In genomic region chr16:2904100-2904921, GRCh38 we compare ENCODE assay signal across 8 cellular contexts. TPM values are rescaled to one million over a fixed set of nuclear protein-coding genes. Genes with fewer than 3 reads are reported as not detected.
DNase-seq lines count a peak whose midpoint lies in the region; ATAC-seq, FAIRE-seq and TF ChIP-seq lines count a peak whose summit lies in the region.

No MANE protein-coding gene starts in this region.

- H3K36me3 ChIP-seq in mammary epithelial cell (ENCODE audit: insufficient read depth, low read length) (no peaks in the 10 kb centered on the region), smooth muscle cell (ENCODE audit: low read depth) (no peaks in the 10 kb centered on the region)

- peak overlapping the region; percentile 87 to 94 (median 91) for H3K27ac Mint-ChIP-seq in immature natural killer cell

- H3K4me3 ChIP-seq in WI38 (ENCODE audit: low read depth, low read length) (peak overlapping the region; percentile 78), mammary epithelial cell (replicated peaks in 1 of 3; ENCODE audit: insufficient read depth in 1 of 3, low read depth in 2 of 3, low read length in 3 of 3) (peak overlapping the region; percentile 82 to 94 (median 94)), smooth muscle cell (peak overlapping the region; percentile 92)

- H3K27me3 ChIP-seq in mammary epithelial cell (ENCODE audit: insufficient read depth, low read length) (no peaks in the 10 kb centered on the region), smooth muscle cell (ENCODE audit: low read depth) (no peaks in the 10 kb centered on the region)

- H3K9ac ChIP-seq in mammary epithelial cell (ENCODE audit: insufficient read depth, low read length) (peak overlapping the region; percentile 84), smooth muscle cell (ENCODE audit: low read depth) (peak overlapping the region; percentile 78)

- no peaks in the 10 kb centered on the region for H3K36me3 Mint-ChIP-seq in immature natural killer cell

- H3K27ac ChIP-seq in mammary epithelial cell (ENCODE audit: insufficient read depth, low read depth, low read length) (peak overlapping the region; percentile 63), smooth muscle cell (ENCODE audit: low read depth) (peak overlapping the region; percentile 52)

- CTCF ChIA-PET in mammary epithelial cell (lab: Charles Lee; ENCODE audit: low non-redundant PET): no interaction called here

- under 1% methylated on average over 27 of the region's 62 CpGs for WGBS in mammary epithelial cell (ENCODE audit: low coverage, missing lambda C conversion rate)
- WGBS in smooth muscle cell (ENCODE audit: low lambda C conversion rate): 3% methylated on average over 52 of the region's 62 CpGs

- peak; percentile 40 for ATAC-seq in HG02970 (IDR thresholded peaks at IDR 0.05; ENCODE audit: low FRiP score, unreplicated experiment)
- no peak for ATAC-seq in GM18870 (IDR thresholded peaks at IDR 0.05; ENCODE audit: unreplicated experiment)

- no peak for TF ChIP-seq POLR2A in GM12891 (IDR thresholded peaks at IDR 0.05; ENCODE audit: low read depth, low read length)

- TF ChIP-seq CTCF in WI38 (IDR thresholded peaks at IDR 0.05; ENCODE audit: low read depth, low read length) (peak; percentile 89), mammary epithelial cell (conservative IDR thresholded peaks at IDR 0.05 in 1 of 2, IDR thresholded peaks at IDR 0.05 in 1 of 2; ENCODE audit: extremely low read depth in 1 of 2, insufficient read depth in 1 of 2, low read depth in 1 of 2, low read length in 2 of 2) (peak; percentile 73 to 96), smooth muscle cell (IDR thresholded peaks at IDR 0.05; ENCODE audit: borderline replicate concordance, insufficient read depth, poor library complexity, severe bottlenecking) (peak; percentile 96)

- peak overlapping the region; percentile 88 to 96 (median 93) for H3K4me3 Mint-ChIP-seq in immature natural killer cell

- no TSS peak for BruUV-seq in mammary epithelial cell (replicated peaks; lab: Mats Ljungman, UMichigan)

- peak overlapping the region; percentile 100 for H3K4me2 ChIP-seq in mammary epithelial cell (ENCODE audit: insufficient read depth, low read depth, low read length)
- H3K4me2 ChIP-seq in smooth muscle cell: peak overlapping the region; percentile 99

- peaks cover 13% of the 10 kb centered on the region for H3F3A ChIP-seq in smooth muscle cell (ENCODE audit: low read depth)

- peaks cover 2% of the 10 kb centered on the region for H3K79me2 ChIP-seq in mammary epithelial cell (ENCODE audit: insufficient read depth, low read length)
- no peaks in the 10 kb centered on the region for H3K79me2 ChIP-seq in smooth muscle cell (ENCODE audit: low read depth)

- intact Hi-C loops in mammary epithelial cell (cut with micrococcal nuclease): loop anchor here (1.0 to 2.0 kb wide), 4 partner anchors 15 to 78 kb away; partner anchors contain the start of gene FLYWCH2

- H2AFZ ChIP-seq in mammary epithelial cell (ENCODE audit: low read depth, low read length) (peak overlapping the region; percentile 95), smooth muscle cell (ENCODE audit: low read depth) (peak overlapping the region; percentile 84)

- H3K9me3 Mint-ChIP-seq in immature natural killer cell: no peaks in the 10 kb centered on the region

- in situ Hi-C loops in mammary epithelial cell (cut with MboI; ENCODE audit: low sequenced_read_pairs in 2 of 2): no loop called here

- FAIRE-seq in GM12891 (lab: Jason Lieb, UNC): peak; percentile 95

- H3K4me1 ChIP-seq in mammary epithelial cell (ENCODE audit: insufficient read depth, low read length) (peaks cover 14% of the 10 kb centered on the region), smooth muscle cell (ENCODE audit: low read depth) (peaks cover 3% of the 10 kb centered on the region)

- DNase-seq in GM12891 (ENCODE audit: insufficient read length, low spot score) (peak; percentile 92), NCI-H2171 (lab: John Stamatoyannopoulos, UW) (peak; percentile 67), mammary epithelial cell (peak; percentile 81), immature natural killer cell (peak; percentile 79 to 83 (median 83)), smooth muscle cell (lab: John Stamatoyannopoulos, UW; ENCODE audit: unreplicated experiment) (peak; percentile 62)

- H4K20me1 ChIP-seq in mammary epithelial cell (ENCODE audit: insufficient read depth, low read length) (no peaks in the 10 kb centered on the region), smooth muscle cell (ENCODE audit: low read depth) (no peaks in the 10 kb centered on the region)

- peaks cover 0 to 11% (median 4%) of the 10 kb centered on the region in 3 donors for H3K27me3 Mint-ChIP-seq in immature natural killer cell (ENCODE audit: low read depth in 3 of 3)

- H3K9me3 ChIP-seq in mammary epithelial cell (replicated peaks; ENCODE audit: insufficient read depth, low read length) (no peaks in the 10 kb centered on the region), smooth muscle cell (replicated peaks; ENCODE audit: low read depth) (no peaks in the 10 kb centered on the region)

- dilution Hi-C loops in mammary epithelial cell (cut with HindIII; ENCODE audit: low sequenced_read_pairs): no loop called here

- peaks cover 32 to 33% of the 10 kb centered on the region in 2 donors for H3K4me1 Mint-ChIP-seq in immature natural killer cell

TF ChIP-seq in GM12891, 5 proteins besides CTCF, POLR2A, EP300 and RAD21:
- TF ChIP-seq SPI1 (IDR thresholded peaks at IDR 0.05; ENCODE audit: low read depth, low read length) (no peak), TAF1 (IDR thresholded peaks at IDR 0.05; ENCODE audit: low read depth, low read length) (0 out of 2 replicates have a peak, but pooled peaks have one; percentile 23)

RNA-seq across cellular contexts. Expression of gene FLYWCH1, which starts 7.4 kb away (rescaled TPM):
- 16.5 TPM for polyA plus RNA-seq in GM12891 (2012; ENCODE audit: low read depth, missing spikeins)
- total RNA-seq in mammary epithelial cell (10 to 100 TPM; 53.2 to 56.1 TPM), smooth muscle cell (13.5 and 26.1 TPM in 2 replicates)
- polyA plus RNA-seq in mammary epithelial cell (22.3 TPM), immature natural killer cell (10 to 100 TPM in 1 of 3 donors, 1 to 10 TPM in 2; 2.5 to 16.1 (median 4.8) TPM), smooth muscle cell (26.0 and 26.4 TPM in 2 replicates)
- polyA minus RNA-seq in mammary epithelial cell: 10.5 TPM

RNA-seq across cellular contexts. Expression of gene FLYWCH2, which starts 21.3 kb away (rescaled TPM):
- 15.3 TPM for polyA plus RNA-seq in GM12891 (2012; ENCODE audit: low read depth, missing spikeins)
- 10 to 100 TPM; 20.2 to 38.3 TPM for total RNA-seq in mammary epithelial cell
- 18.4 TPM for polyA plus RNA-seq in mammary epithelial cell
- 2.3 TPM for polyA minus RNA-seq in mammary epithelial cell
- 10 to 100 TPM; 15.9 to 24.5 (median 18.3) TPM for polyA plus RNA-seq in immature natural killer cell
- total RNA-seq in smooth muscle cell: 31.7 and 44.6 TPM in 2 replicates
- 49.3 and 52.7 TPM in 2 replicates for polyA plus RNA-seq in smooth muscle cell

RNA-seq across cellular contexts. Expression of gene PRSS22, which starts 46.3 kb away (rescaled TPM):
- polyA plus RNA-seq in GM12891 (2012; ENCODE audit: low read depth, missing spikeins): not detected
- total RNA-seq in mammary epithelial cell (10 to 100 TPM in 1 of 2 donors, 1 to 10 TPM in 1; 3.1 to 12.3 TPM), smooth muscle cell (2.2 TPM in 1 of 2 replicates, not detected in the other)
- polyA plus RNA-seq in mammary epithelial cell (3.6 TPM), immature natural killer cell (under 1 TPM in 2 of 3 donors, not detected in 1; 0.23 to 0.40 TPM), smooth muscle cell (0.79 and 3.7 TPM in 2 replicates)
- 19.5 TPM for polyA minus RNA-seq in mammary epithelial cell

RNA-seq across cellular contexts. Expression of gene KREMEN2, which starts 59.8 kb away (rescaled TPM):
- polyA plus RNA-seq in GM12891 (2012; ENCODE audit: low read depth, missing spikeins): 0.44 TPM
- total RNA-seq in mammary epithelial cell: under 1 TPM; 0.33 to 0.96 TPM
- 0.99 TPM for polyA plus RNA-seq in mammary epithelial cell
- polyA minus RNA-seq in mammary epithelial cell: not detected
- polyA plus RNA-seq in immature natural killer cell: not detected
- total RNA-seq in smooth muscle cell: 0.27 and 1.3 TPM in 2 replicates
- 2.0 TPM in 2 replicates for polyA plus RNA-seq in smooth muscle cell
